8 cellular contexts compared by ENCODE assay signal in genomic region chr12:109998904-109999648, GRCh38. TPM values are rescaled to one million over a fixed set of nuclear protein-coding genes. Genes with fewer than 3 reads are reported as not detected.
DNase-seq lines count a peak whose midpoint lies in the region; ATAC-seq and TF ChIP-seq lines count a peak whose summit lies in the region.

TSS of gene ANKRD13A (plus strand) at chr12:109999430. CDS start at chr12:109999689, 259 bp downstream.

- intact Hi-C loops in head of caudate nucleus (cut with DNase I): no loop called here

- 0 out of 2 replicates have a peak, but pooled peaks cover 2% of the 10 kb centered on the region for H4K20me1 ChIP-seq in SU-DHL-6 (ENCODE audit: low read depth, low read length)

- no peaks in the 10 kb centered on the region for H3K9me3 Mint-ChIP-seq in activated naive CD8-positive, alpha-beta T cell treated with anti-CD3 and anti-CD28 coated beads, Interleukin-2, amount 10 ng/mL, durations not matched to agents 7 days and 5 days
- no peaks in the 10 kb centered on the region for H3K9me3 Mint-ChIP-seq in osteocyte (ENCODE audit: unreplicated experiment)

- H3K27me3 Mint-ChIP-seq in activated naive CD8-positive, alpha-beta T cell treated with anti-CD3 and anti-CD28 coated beads, Interleukin-2, amount 10 ng/mL, durations not matched to agents 7 days and 5 days: no peaks in the 10 kb centered on the region
- no peaks in the 10 kb centered on the region for H3K27me3 Mint-ChIP-seq in osteocyte (ENCODE audit: unreplicated experiment)

- peak within 1 kb of the TSS; percentile 88 for H3K9ac ChIP-seq in SU-DHL-6 (ENCODE audit: low read length)

- H2AFZ ChIP-seq in SU-DHL-6 (ENCODE audit: low read depth, low read length, severe bottlenecking): peak within 1 kb of the TSS; percentile 39

- H3K4me3 ChIP-seq in SU-DHL-6 (ENCODE audit: insufficient read depth, low read length, poor library complexity, severe bottlenecking): peak within 1 kb of the TSS; percentile 88
- H3K4me3 ChIP-seq in thoracic aorta: peak within 1 kb of the TSS; percentile 85

- peak within 1 kb of the TSS; percentile 96 for H3K27ac Mint-ChIP-seq in activated naive CD8-positive, alpha-beta T cell treated with anti-CD3 and anti-CD28 coated beads, Interleukin-2, amount 10 ng/mL, durations not matched to agents 7 days and 5 days
- H3K27ac Mint-ChIP-seq in osteocyte (ENCODE audit: unreplicated experiment): peak within 1 kb of the TSS; percentile 98

- H3K36me3 ChIP-seq in SU-DHL-6 (ENCODE audit: low read length): 0 out of 2 replicates have a peak, but pooled peaks cover 10% of the 10 kb centered on the region
- H3K36me3 ChIP-seq in thoracic aorta: no peaks in the 10 kb centered on the region

- H3K27ac ChIP-seq in SU-DHL-6 (ENCODE audit: low read depth, low read length) (peak within 1 kb of the TSS; percentile 97), thoracic aorta (peak within 1 kb of the TSS; percentile 67 to 83)

- TF ChIP-seq CTCF in SU-DHL-6 (IDR thresholded peaks at IDR 0.05; ENCODE audit: insufficient read depth, low read length, poor library complexity, severe bottlenecking) (no peak), osteocyte (IDR thresholded peaks at IDR 0.05) (no peak), thoracic aorta (IDR thresholded peaks at IDR 0.05) (no peak)

- ATAC-seq in HG02623 (IDR thresholded peaks at IDR 0.05; ENCODE audit: unreplicated experiment): peak; percentile 39
- peak; percentile 53 for ATAC-seq in activated naive CD8-positive, alpha-beta T cell treated with anti-CD3 and anti-CD28 coated beads, Interleukin-2, amount 10 ng/mL, durations not matched to agents 7 days and 5 days (ENCODE audit: low read depth)
- ATAC-seq in thoracic aorta (ENCODE audit: insufficient number of reproducible peaks, low FRiP score, low read depth): peak; percentile 85

- H3K4me3 Mint-ChIP-seq in activated naive CD8-positive, alpha-beta T cell treated with anti-CD3 and anti-CD28 coated beads, Interleukin-2, amount 10 ng/mL, durations not matched to agents 7 days and 5 days: peak within 1 kb of the TSS; percentile 100
- peak within 1 kb of the TSS; percentile 95 for H3K4me3 Mint-ChIP-seq in osteocyte (ENCODE audit: unreplicated experiment)

- POLR2A ChIA-PET in activated naive CD8-positive, alpha-beta T cell treated with anti-CD3 and anti-CD28 coated beads, Interleukin-2, amount 10 ng/mL, durations not matched to agents 7 days and 5 days (lab: Charles Lee): interaction anchor here (0.5 to 2.6 kb wide), 11 partner anchors 11 to 514 kb away, joined by 3 to 14 read pairs (median 3); partner anchors contain the start of genes GPN3 and IFT81

- H3K4me1 Mint-ChIP-seq in activated naive CD8-positive, alpha-beta T cell treated with anti-CD3 and anti-CD28 coated beads, Interleukin-2, amount 10 ng/mL, durations not matched to agents 7 days and 5 days: peaks cover 41% of the 10 kb centered on the region
- peaks cover 42% of the 10 kb centered on the region for H3K4me1 Mint-ChIP-seq in osteocyte (ENCODE audit: unreplicated experiment)

- H3K36me3 Mint-ChIP-seq in activated naive CD8-positive, alpha-beta T cell treated with anti-CD3 and anti-CD28 coated beads, Interleukin-2, amount 10 ng/mL, durations not matched to agents 7 days and 5 days: peaks cover 13% of the 10 kb centered on the region
- peaks cover 3% of the 10 kb centered on the region for H3K36me3 Mint-ChIP-seq in osteocyte (ENCODE audit: unreplicated experiment)

- H3K9me3 ChIP-seq in SU-DHL-6 (ENCODE audit: insufficient read depth, low read length) (no peaks in the 10 kb centered on the region), thoracic aorta (no peaks in the 10 kb centered on the region)

- peaks cover 20 to 56% of the 10 kb centered on the region in 2 donors for H3K4me1 ChIP-seq in thoracic aorta (ENCODE audit: control insufficient read depth in 1 of 2, low read depth in 2 of 2)

- DNase-seq in GDM1 (lab: John Stamatoyannopoulos, UW): peak; percentile 88
- peak; percentile 94 to 96 (median 94) for DNase-seq in NCI-H1417 (lab: John Stamatoyannopoulos, UW)
- DNase-seq in activated naive CD8-positive, alpha-beta T cell treated with anti-CD3 and anti-CD28 coated beads, Interleukin-2, amount 10 ng/mL, durations not matched to agents 7 days and 5 days: peak; percentile 86
- DNase-seq in head of caudate nucleus: peak; percentile 83 to 97 (median 92)
- peak; percentile 94 for DNase-seq in osteocyte (ENCODE audit: extremely low spot score, unreplicated experiment)
- peak; percentile 63 for DNase-seq in thoracic aorta (ENCODE audit: low spot score)

- H3K79me2 ChIP-seq in SU-DHL-6 (ENCODE audit: insufficient read depth, low read length): peaks cover 67% of the 10 kb centered on the region

- no peaks in the 10 kb centered on the region for H3K9me2 ChIP-seq in SU-DHL-6 (replicated peaks; ENCODE audit: insufficient read depth, low read length)

- peaks cover 69% of the 10 kb centered on the region for H3F3A ChIP-seq in SU-DHL-6 (ENCODE audit: insufficient read depth)

- peak within 1 kb of the TSS; percentile 92 for H3K4me2 ChIP-seq in SU-DHL-6 (ENCODE audit: low read depth, low read length, poor library complexity, severe bottlenecking)

- H3K27me3 ChIP-seq in SU-DHL-6 (ENCODE audit: low read length): no peaks in the 10 kb centered on the region
- no peaks in the 10 kb centered on the region for H3K27me3 ChIP-seq in thoracic aorta (replicated peaks; ENCODE audit: insufficient read depth)

RNA-seq across cellular contexts. Expression of gene ANKRD13A, which starts in this region (rescaled TPM):
- total RNA-seq in activated naive CD8-positive, alpha-beta T cell treated with anti-CD3 and anti-CD28 coated beads, Interleukin-2, amount 10 ng/mL, durations not matched to agents 7 days and 5 days: 10 to 100 TPM; 85.8 to 88.8 TPM
- total RNA-seq in osteocyte (42.3 and 43.5 TPM in 2 replicates), thoracic aorta (10 to 100 TPM; 69.1 to 83.7 TPM)

Comparison
In these comparisons a context has a peak if more than half of its experiments do, and no peak if none do; other contexts are left out.
1. Peak in every context shown above with its lines: DNase-seq, ATAC-seq, H3K4me3 ChIP-seq and H3K27ac ChIP-seq.